ENCODE assay signal across 8 cellular contexts in genomic region chr6:33410050-33410710, GRCh38. TPM values are rescaled to one million over a fixed set of nuclear protein-coding genes. Genes with fewer than 3 reads are reported as not detected.
DNase-seq lines count a peak whose midpoint lies in the region; ATAC-seq, FAIRE-seq and TF ChIP-seq lines count a peak whose summit lies in the region.

No MANE protein-coding gene starts in this region.

- peak; percentile 33 for TF ChIP-seq POLR2A in breast epithelium (IDR thresholded peaks at IDR 0.05)

- ATAC-seq in GM18909 (IDR thresholded peaks at IDR 0.05; ENCODE audit: poor library complexity, unreplicated experiment) (peak; percentile 86), HG03139 (IDR thresholded peaks at IDR 0.05; ENCODE audit: unreplicated experiment) (peak; percentile 76)

- H3K4me3 ChIP-seq in WERI-Rb-1 (ENCODE audit: low read depth, low read length) (peak overlapping the region; percentile 62), breast epithelium (peak overlapping the region; percentile 75 to 100 (median 98)), small intestine (ENCODE audit: low read depth in 1 of 2, low read length in 2 of 2) (peak overlapping the region; percentile 82 to 87)

- whole genome bisulfite sequencing in small intestine, 3 donors = 0 to 1% (median 1%) methylated on average over 48 to 65 of the region's 65 CpGs

- peaks cover 0 to 16% of the 10 kb centered on the region in 2 donors for H3K4me1 ChIP-seq in breast epithelium
- H3K4me1 ChIP-seq in small intestine (ENCODE audit: control insufficient read depth in 2 of 2, insufficient read depth in 1 of 2, low read depth in 1 of 2, low read length in 1 of 2) = peaks cover 0 to 3% of the 10 kb centered on the region in 2 donors

- peak; percentile 98 for DNase-seq in AG08395 (ENCODE audit: low spot score)
- DNase-seq in NCI-H2196 treated with DMSO at 0.1 percent for 48 hours (lab: John Stamatoyannopoulos, UW; ENCODE audit: unreplicated experiment) = peak; percentile 96
- DNase-seq in WERI-Rb-1 = peak; percentile 100
- DNase-seq in breast epithelium (ENCODE audit: low spot score in 2 of 2) = peak; percentile 98
- DNase-seq in iPS-NIHi7 (ENCODE audit: extremely low spot score) = peak; percentile 97
- peak; percentile 98 for DNase-seq in small intestine

- peak overlapping the region; percentile 97 for H3K27ac ChIP-seq in WERI-Rb-1
- H3K27ac ChIP-seq in breast epithelium = peak overlapping the region; percentile 97 to 100
- peak overlapping the region; percentile 84 to 95 for H3K27ac ChIP-seq in small intestine (ENCODE audit: low read depth in 1 of 2, low read length in 1 of 2)

- intact Hi-C loops in breast epithelium (cut with DNase I; ENCODE audit: low total_unique reads) = loop anchor here (10.0 kb wide), 1 partner anchor 535 kb away; no protein-coding TSS in a partner anchor

- no peak for TF ChIP-seq CTCF in WERI-Rb-1 (IDR thresholded peaks at IDR 0.05; ENCODE audit: low read depth, low read length)
- TF ChIP-seq CTCF in breast epithelium (IDR thresholded peaks at IDR 0.05) = no peak

- peaks cover 72% of the 10 kb centered on the region for H3K36me3 ChIP-seq in WERI-Rb-1
- no peaks in the 10 kb centered on the region for H3K36me3 ChIP-seq in breast epithelium
- peaks cover 0 to 11% of the 10 kb centered on the region in 2 donors for H3K36me3 ChIP-seq in small intestine (ENCODE audit: control insufficient read depth in 2 of 2, insufficient read depth in 2 of 2, low read length in 2 of 2)

- H3K9me3 ChIP-seq in WERI-Rb-1 (ENCODE audit: severe bottlenecking) = no peaks in the 10 kb centered on the region
- H3K9me3 ChIP-seq in breast epithelium = no peaks in the 10 kb centered on the region
- H3K9me3 ChIP-seq in small intestine (ENCODE audit: control insufficient read depth, low read depth) = no peaks in the 10 kb centered on the region

- no peak for FAIRE-seq in small intestine (lab: Jason Lieb, UNC)

- H3K27me3 ChIP-seq in WERI-Rb-1 (ENCODE audit: insufficient read depth, low read depth, severe bottlenecking) (no peaks in the 10 kb centered on the region), breast epithelium (no peaks in the 10 kb centered on the region), small intestine (ENCODE audit: control insufficient read depth in 2 of 2, insufficient read depth in 2 of 2, low read length in 2 of 2) (no peaks in the 10 kb centered on the region)

RNA-seq across cellular contexts. Expression of gene PHF1, which starts 0.6 kb away (rescaled TPM):
- total RNA-seq in breast epithelium = 10 to 100 TPM; 72.8 to 82.8 (median 77.3) TPM
- polyA plus RNA-seq in small intestine = 10 to 100 TPM; 32.2 to 67.6 (median 48.1) TPM

RNA-seq across cellular contexts. Expression of gene CUTA, which starts 7.7 kb away (rescaled TPM):
- total RNA-seq in breast epithelium = 100 to 1,000 TPM in 2 of 3 donors, 10 to 100 TPM in 1; 81.3 to 123 (median 111) TPM
- 100 to 1,000 TPM; 129 to 217 (median 183) TPM for polyA plus RNA-seq in small intestine

RNA-seq across cellular contexts. Expression of gene SYNGAP1, which starts 9.7 kb away (rescaled TPM):
- total RNA-seq in breast epithelium = 10 to 100 TPM in 2 of 3 donors, 1 to 10 TPM in 1; 6.1 to 12.5 (median 10.7) TPM
- polyA plus RNA-seq in small intestine = 1 to 10 TPM in 2 of 3 donors, under 1 TPM in 1; 0.89 to 9.6 (median 1.6) TPM

RNA-seq across cellular contexts. Expression of gene KIFC1, which starts 18.6 kb away (rescaled TPM):
- 1 to 10 TPM; 2.0 to 3.8 (median 3.2) TPM for total RNA-seq in breast epithelium
- 10 to 100 TPM in 1 of 3 donors, 1 to 10 TPM in 2; 3.1 to 23.2 (median 3.2) TPM for polyA plus RNA-seq in small intestine

RNA-seq across cellular contexts. Expression of gene ZBTB9, which starts 44.2 kb away (rescaled TPM):
- 1 to 10 TPM; 1.9 to 5.1 (median 3.6) TPM for total RNA-seq in breast epithelium
- 1 to 10 TPM; 1.6 to 5.2 (median 1.9) TPM for polyA plus RNA-seq in small intestine

Comparison
In these comparisons a context has a peak if more than half of its experiments do, and no peak if none do; other contexts are left out.
1. Peak in every context shown above with its lines: DNase-seq, ATAC-seq, H3K4me3 ChIP-seq and H3K27ac ChIP-seq.